Comparison of ENCODE assay signal across 26 cellular contexts in genomic region chr11:76239483-76240142, GRCh38. TPM values are rescaled to one million over a fixed set of nuclear protein-coding genes. Genes with fewer than 3 reads are reported as not detected.
"Had no signal": no experiment of that assay in that cellular context is flagged by ENCODE, and none has a peak within 500 bp of the region (broad histone marks: within the 10 kb centered on the region; RNA-seq: fewer than 3 reads in every experiment).

No MANE protein-coding gene starts in this region.

- ATAC-seq: activated CD4-positive, alpha-beta T cell treated with anti-CD3 and anti-CD28 coated beads for 36 hours; activated T-helper 17 cell treated with anti-CD3 and anti-CD28 coated beads, Interleukin-2, amount 50 U/mL, for 72 hours had no signal

- DNase-seq: activated CD4-positive, alpha-beta memory T cell treated with anti-CD3 and anti-CD28 coated beads, Interleukin-2, amount 10 ng/mL, durations not matched to agents 7 days and 5 days; activated CD4-positive, alpha-beta T cell treated with anti-CD3 and anti-CD28 coated beads for 36 hours; activated CD4-positive, alpha-beta T cell treated with anti-CD3 and anti-CD28 coated beads, Interleukin-2, amount 50 U/mL, for 1 hour; activated gamma-delta T cell; activated naive CD4-positive, alpha-beta T cell treated with anti-CD3 and anti-CD28 coated beads for 36 hours; activated T-cell treated with anti-CD3 and anti-CD28 coated beads for 4 hours; activated T-cell treated with anti-CD3 and anti-CD28 coated beads, Interleukin-2, amount 50 U/mL, for 48 hours; amygdala; brain microvascular endothelial cell; KBM-7; NCI-H1092; NCI-H1417; NCI-H1930; NCI-H2107; NCI-H510A; NCI-H526 treated with DMSO at 0.1 percent for 48 hours; NCI-H82; SJCRH30; SK-N-SH; T-helper 1 cell; WERI-Rb-1 had no signal

- H3K36me3 ChIP-seq: brain microvascular endothelial cell, cardiac muscle cell, SJCRH30, WERI-Rb-1 had no signal

- H3K27me3 ChIP-seq: SJCRH30 had no signal

- H3K27ac ChIP-seq: brain microvascular endothelial cell, cardiac muscle cell, WERI-Rb-1 had no signal

- H3K4me3 ChIP-seq: cardiac muscle cell, SJCRH30 had no signal

- H3K9me3 ChIP-seq: SJCRH30, SK-N-SH had no signal

- H3K4me2 ChIP-seq: SK-N-SH had no signal

- H3K9ac ChIP-seq: SK-N-SH had no signal

RNA-seq across cellular contexts. Expression of gene WNT11, which starts 33.3 kb away (rescaled TPM):
- total RNA-seq: activated CD4-positive, alpha-beta T cell treated with anti-CD3 and anti-CD28 coated beads for 36 hours; activated naive CD4-positive, alpha-beta T cell treated with anti-CD3 and anti-CD28 coated beads for 36 hours; activated T-helper 17 cell treated with anti-CD3 and anti-CD28 coated beads, Interleukin-2, amount 50 U/mL, for 72 hours; LHCN-M2; OCI-LY7; T-helper 2 cell treated with Interferon-gamma antibody and Interleukin-4, amounts not matched to agents 100 ng/mL and 5 ng/mL, for 36 hours had no signal
